1 cellular context compared by ENCODE assay signal in genomic region chr15:88882745-88883144, GRCh38.
TF ChIP-seq lines count a peak whose summit lies in the region.

No MANE protein-coding gene starts in this region.

TF ChIP-seq in H1, 55 proteins besides CTCF, POLR2A, EP300 and RAD21:
- TF ChIP-seq BRCA1 (IDR thresholded peaks at IDR 0.05; ENCODE audit: low read depth, low read length) = no peak
- no peak for TF ChIP-seq ATF2 (IDR thresholded peaks at IDR 0.05; ENCODE audit: low read length)
- TF ChIP-seq POU5F1 (IDR thresholded peaks at IDR 0.05; ENCODE audit: low read depth, low read length) = no peak
- TF ChIP-seq TCF12 (IDR thresholded peaks at IDR 0.05; ENCODE audit: low read depth, low read length) = no peak
- TF ChIP-seq CHD7 (IDR thresholded peaks at IDR 0.05; ENCODE audit: insufficient replicate concordance, low read length) = no peak
- no peak for TF ChIP-seq CREB1 (IDR thresholded peaks at IDR 0.05)
- no peak for TF ChIP-seq RNF2 (IDR thresholded peaks at IDR 0.05; ENCODE audit: borderline replicate concordance, low read depth, low read length, missing control alignments, poor library complexity, severe bottlenecking)
- no peak for TF ChIP-seq BCL11A (IDR thresholded peaks at IDR 0.05; ENCODE audit: low read depth in 2 of 2, low read length in 2 of 2)
- no peak for TF ChIP-seq TAF1 (IDR thresholded peaks at IDR 0.05; ENCODE audit: low read depth, low read length)
- TF ChIP-seq CBX5 (IDR thresholded peaks at IDR 0.05; ENCODE audit: low read depth, low read length) = no peak
- no peak for TF ChIP-seq CTBP2 (IDR thresholded peaks at IDR 0.05; ENCODE audit: borderline replicate concordance, insufficient read depth, insufficient read length, low read length)
- TF ChIP-seq POLR2AphosphoS5 (IDR thresholded peaks at IDR 0.05; ENCODE audit: low read depth, low read length) = no peak
- TF ChIP-seq SP2 (IDR thresholded peaks at IDR 0.05; ENCODE audit: low read length) = no peak
- no peak for TF ChIP-seq EGR1 (IDR thresholded peaks at IDR 0.05; ENCODE audit: borderline replicate concordance, low read depth, low read length)
- no peak for TF ChIP-seq SAP30 (IDR thresholded peaks at IDR 0.05; ENCODE audit: insufficient read depth, insufficient replicate concordance, low read length)
- no peak for TF ChIP-seq GTF2F1 (IDR thresholded peaks at IDR 0.05; ENCODE audit: borderline replicate concordance, low read depth, low read length)
- TF ChIP-seq SIX5 (IDR thresholded peaks at IDR 0.05; ENCODE audit: low read depth, low read length) = no peak
- no peak for TF ChIP-seq PHF8 (conservative IDR thresholded peaks at IDR 0.05; ENCODE audit: low read depth, low read length)
